Comparison of ENCODE assay signal across 8 cellular contexts in the genomic region with DNA sequence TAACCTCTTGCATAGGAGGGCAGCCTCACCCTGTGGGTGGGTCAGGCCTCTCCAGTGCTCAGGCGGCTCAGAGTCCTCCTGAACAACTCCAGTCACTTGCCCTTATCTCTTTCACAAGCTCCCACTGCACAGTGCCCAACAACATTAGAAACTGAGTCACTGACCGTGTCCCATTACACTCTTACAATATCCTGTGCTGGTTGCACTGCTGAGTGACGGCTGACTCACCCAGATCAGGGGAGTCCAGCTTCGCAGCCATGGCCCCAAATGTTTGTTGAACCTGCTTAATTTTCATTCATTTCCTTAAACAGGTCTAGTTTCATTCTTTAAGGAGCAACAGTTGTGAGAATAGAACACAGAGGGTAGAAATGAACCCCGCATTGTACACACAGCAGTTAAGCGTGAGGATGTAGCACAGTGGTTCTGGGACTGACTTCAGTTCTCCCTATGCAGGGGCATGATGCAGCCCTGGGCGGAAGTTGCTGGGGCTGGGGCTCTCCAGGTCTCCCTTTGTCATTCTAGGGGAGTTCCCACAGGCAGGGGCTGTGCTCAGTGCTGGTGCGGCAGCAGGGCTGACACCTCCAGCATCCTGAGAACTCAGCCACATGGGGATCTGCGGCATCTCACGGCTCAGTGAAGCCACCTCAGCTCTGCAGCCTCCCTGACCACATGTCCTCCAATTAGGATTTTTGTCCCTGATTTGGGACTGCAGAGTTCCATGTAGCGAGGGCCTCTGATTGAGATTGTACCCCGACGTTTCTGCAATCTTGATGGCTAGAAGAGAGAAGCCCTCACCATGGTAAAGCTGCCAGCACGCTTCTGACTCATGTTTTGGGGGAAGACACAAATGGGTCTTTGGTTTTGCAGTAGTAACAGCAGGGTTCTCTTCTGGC. TPM values are rescaled to one million over a fixed set of nuclear protein-coding genes. Genes with fewer than 3 reads are reported as not detected.
A peak's percentile ranks its signal among the peaks of the same experiment; 100 is the strongest.
DNase-seq lines count a peak whose midpoint lies in the region; ATAC-seq, FAIRE-seq and TF ChIP-seq lines count a peak whose summit lies in the region.

No MANE protein-coding gene starts in this region.

- H3K27me3 ChIP-seq in bronchial epithelial cell (ENCODE audit: control insufficient read depth, insufficient read depth, low read length) = no peaks in the 10 kb centered on the region

- ATAC-seq in GM18867 (IDR thresholded peaks at IDR 0.05; ENCODE audit: unreplicated experiment) = peak; percentile 72
- ATAC-seq in HG02943 (IDR thresholded peaks at IDR 0.05; ENCODE audit: low read depth, unreplicated experiment) = peak; percentile 66

- TF ChIP-seq CTCF in bronchial epithelial cell (IDR thresholded peaks at IDR 0.05; ENCODE audit: insufficient read depth, low read length, severe bottlenecking) = no peak

- FAIRE-seq in bronchial epithelial cell (lab: Jason Lieb, UNC) = peak; percentile 94

- DNase-seq in T-helper 9 cell = peak; percentile 72
- peak; percentile 96 for DNase-seq in bronchial epithelial cell (ENCODE audit: low read depth)
- peak; percentile 74 to 80 for DNase-seq in stimulated activated CD4-positive, alpha-beta T cell treated with anti-CD3 and anti-CD28 coated beads, Interleukin-12 subunit alpha, Interleukin-12 subunit beta, amount 100 ng/mL, for 24 hours (ENCODE audit: low read depth in 2 of 2)
- DNase-seq in mucosa of gallbladder (ENCODE audit: low spot score) = no peak
- DNase-seq in SKM-1 treated with dmso at 0.1 percent for 144 hours (lab: John Stamatoyannopoulos, UW; ENCODE audit: unreplicated experiment) = no peak
- no peak for DNase-seq in DMS53 (lab: John Stamatoyannopoulos, UW)

- H3K36me3 ChIP-seq in bronchial epithelial cell (ENCODE audit: control insufficient read depth, insufficient read depth, low read length) = peaks cover 1% of the 10 kb centered on the region

- no peak overlapping the region for H3K4me3 ChIP-seq in bronchial epithelial cell (ENCODE audit: low read depth, low read length)

RNA-seq across cellular contexts. Expression of a gene that starts 16.1 kb away (rescaled TPM):
- total RNA-seq in bronchial epithelial cell (0.77 and 1.8 TPM in 2 replicates), mucosa of gallbladder (1.6 TPM)

Comparison
In these comparisons a context has a peak if more than half of its experiments do, and no peak if none do; other contexts are left out.
1. DNase-seq: peak in T-helper 9 cell (single experiment), bronchial epithelial cell (single experiment) and stimulated activated CD4-positive, alpha-beta T cell treated with anti-CD3 and anti-CD28 coated beads, Interleukin-12 subunit alpha, Interleukin-12 subunit beta, amount 100 ng/mL, for 24 hours (2 of 2); none in mucosa of gallbladder (single experiment), SKM-1 treated with dmso at 0.1 percent for 144 hours (single experiment) and DMS53 (single experiment).